1 cellular context compared by ENCODE assay signal in genomic region chrY:7287963-7288362, GRCh38.
TF ChIP-seq lines count a peak whose summit lies in the region.

No MANE protein-coding gene starts in this region.

TF ChIP-seq in H1, 55 proteins besides CTCF, POLR2A, EP300 and RAD21:
- TF ChIP-seq MAFK (IDR thresholded peaks at IDR 0.05; ENCODE audit: low read depth, low read length) (peak; percentile 12; the same call in 1 of the 2 replicates), NANOG (IDR thresholded peaks at IDR 0.05; ENCODE audit: insufficient read depth, low read depth, low read length, poor library complexity, severe bottlenecking) (peak; percentile 41), BACH1 (IDR thresholded peaks at IDR 0.05; ENCODE audit: low read length) (peak; percentile 62; the same call in 1 of the 2 replicates), TCF12 (IDR thresholded peaks at IDR 0.05; ENCODE audit: low read depth, low read length) (0 out of 2 replicates have a peak, but pooled peaks have one; percentile 7), YY1 (IDR thresholded peaks at IDR 0.05; ENCODE audit: low read depth, low read length) (0 out of 2 replicates have a peak, but pooled peaks have one; percentile 14)
